Comparison of ENCODE assay signal across 29 cellular contexts in genomic region chr15:68667800-68668625, GRCh38.
DNase-seq lines count a peak whose midpoint lies in the region; ATAC-seq and TF ChIP-seq lines count a peak whose summit lies in the region.
"Had no signal": no experiment of that assay in that cellular context is flagged by ENCODE, and none has a peak within 500 bp of the region (broad histone marks: within the 10 kb centered on the region; RNA-seq: fewer than 3 reads in every experiment).

No MANE protein-coding gene starts in this region.

- H3K4me3 Mint-ChIP-seq in H9 (no peak overlapping the region), chondrocyte (ENCODE audit: unreplicated experiment) (no peak overlapping the region)
- H3K4me3 Mint-ChIP-seq: activated CD4-positive, alpha-beta T cell treated with anti-CD3 and anti-CD28 coated beads, Interleukin-2, amount 10 ng/mL, durations not matched to agents 24 days and 14 days; activated naive CD4-positive, alpha-beta T cell treated with anti-CD3 and anti-CD28 coated beads, Interleukin-2, amount 10 ng/mL, durations not matched to agents 7 days and 5 days; activated T-cell treated with anti-CD3 and anti-CD28 coated beads, Interleukin-2, amount 50 U/mL, for 72 hours; CD14-positive monocyte had no signal

- H3K9ac ChIP-seq in BLaER1 = no peak overlapping the region
- no peak overlapping the region for H3K9ac ChIP-seq in H9 (ENCODE audit: extremely low read depth, insufficient read length, low read length)
- H3K9ac ChIP-seq in neuronal stem cell (ENCODE audit: low read depth, low read length, poor library complexity) = no peak overlapping the region

- H3K79me1 ChIP-seq in H9 (ENCODE audit: insufficient read depth, low read depth, low read length, poor library complexity, severe bottlenecking) = no peaks in the 10 kb centered on the region
- no peaks in the 10 kb centered on the region for H3K79me1 ChIP-seq in neuronal stem cell (ENCODE audit: low read depth, low read length)

- H3K56ac ChIP-seq in H9 (ENCODE audit: insufficient read length, low read depth, low read length) = no peak overlapping the region

- H2AK5ac ChIP-seq in H9 (ENCODE audit: insufficient read length, low read length) (no peak overlapping the region), neuronal stem cell (ENCODE audit: low read depth, low read length) (no peak overlapping the region)

- H3K23ac ChIP-seq in H9 (ENCODE audit: insufficient read length, low read depth, low read length) (no peak overlapping the region), neuronal stem cell (ENCODE audit: low read depth, low read length, poor library complexity) (no peak overlapping the region)

- H4K20me1 ChIP-seq in BLaER1 = no peaks in the 10 kb centered on the region
- no peaks in the 10 kb centered on the region for H4K20me1 ChIP-seq in H9 (ENCODE audit: control insufficient read depth, insufficient read depth, insufficient read length)

- H3K9me3 Mint-ChIP-seq in H9 (peaks cover 5 to 13% of the 10 kb centered on the region in 2 experiments), chondrocyte (ENCODE audit: low read depth) (peaks cover 4% of the 10 kb centered on the region)
- H3K9me3 Mint-ChIP-seq: activated CD4-positive, alpha-beta T cell treated with anti-CD3 and anti-CD28 coated beads, Interleukin-2, amount 10 ng/mL, durations not matched to agents 24 days and 14 days; activated naive CD4-positive, alpha-beta T cell treated with anti-CD3 and anti-CD28 coated beads, Interleukin-2, amount 10 ng/mL, durations not matched to agents 7 days and 5 days; activated T-cell treated with anti-CD3 and anti-CD28 coated beads, Interleukin-2, amount 50 U/mL, for 72 hours had no signal

- H3K4me1 Mint-ChIP-seq in H9 (peaks cover 22 to 25% of the 10 kb centered on the region in 2 experiments), chondrocyte (ENCODE audit: low read depth) (peaks cover 10% of the 10 kb centered on the region)
- H3K4me1 Mint-ChIP-seq: activated CD4-positive, alpha-beta T cell treated with anti-CD3 and anti-CD28 coated beads, Interleukin-2, amount 10 ng/mL, durations not matched to agents 24 days and 14 days; activated naive CD4-positive, alpha-beta T cell treated with anti-CD3 and anti-CD28 coated beads, Interleukin-2, amount 10 ng/mL, durations not matched to agents 7 days and 5 days had no signal

- H2AFZ ChIP-seq in H9 (ENCODE audit: low read length) (no peak overlapping the region), neuronal stem cell (ENCODE audit: low read length) (no peak overlapping the region)
- H2AFZ ChIP-seq: hepatocyte had no signal

- H3K27me3 Mint-ChIP-seq in H9 (ENCODE audit: low read depth) (peaks cover 6% of the 10 kb centered on the region), chondrocyte (ENCODE audit: low read depth) (no peaks in the 10 kb centered on the region)

- H3K4me3 ChIP-seq in BLaER1 (no peak overlapping the region), neuronal stem cell (ENCODE audit: low read length in 2 of 2) (no peak overlapping the region)
- H3K4me3 ChIP-seq: cardiac muscle cell, esophagus muscularis mucosa, hepatocyte, MG63 had no signal

- H3K27me3 ChIP-seq in BLaER1 (no peaks in the 10 kb centered on the region), H9 (ENCODE audit: insufficient read depth, low read length) (no peaks in the 10 kb centered on the region), neuronal stem cell (ENCODE audit: control insufficient read depth in 3 of 3, insufficient read depth in 3 of 3, low read depth in 1 of 3, low read length in 3 of 3) (no peaks in the 10 kb centered on the region)
- H3K27me3 ChIP-seq: cardiac muscle cell, foreskin keratinocyte, hepatocyte, MG63 had no signal

- no peak overlapping the region for H2BK120ac ChIP-seq in H9 (ENCODE audit: low read depth, low read length, poor library complexity, severe bottlenecking)
- H2BK120ac ChIP-seq in neuronal stem cell (ENCODE audit: low read depth, low read length) = no peak overlapping the region

- no peaks in the 10 kb centered on the region for H3K79me2 ChIP-seq in H9 (ENCODE audit: insufficient read depth, low read length)
- H3K79me2 ChIP-seq: hepatocyte had no signal

- H2BK15ac ChIP-seq in H9 (ENCODE audit: low read depth, low read length) (no peak overlapping the region), neuronal stem cell (ENCODE audit: low read length) (no peak overlapping the region)

- H4K8ac ChIP-seq in H9 (replicated peaks; ENCODE audit: insufficient read length, low read depth, low read length) = no peak overlapping the region
- no peak overlapping the region for H4K8ac ChIP-seq in neuronal stem cell (ENCODE audit: low read depth, low read length)

- peak overlapping the region; percentile 77; the same call in 1 of the 2 replicates for H3K4me2 ChIP-seq in BLaER1
- H3K4me2 ChIP-seq in H9 (ENCODE audit: insufficient read depth, insufficient read length, low read length) = no peak overlapping the region
- no peak overlapping the region for H3K4me2 ChIP-seq in neuronal stem cell (ENCODE audit: insufficient read depth, low read length, poor library complexity, severe bottlenecking)
- H3K4me2 ChIP-seq: hepatocyte had no signal

- H3K9me3 ChIP-seq in BLaER1 = no peaks in the 10 kb centered on the region
- H3K9me3 ChIP-seq in H9 (ENCODE audit: control insufficient read depth, low read depth, low read length) = no peaks in the 10 kb centered on the region
- peaks cover 0 to 5% of the 10 kb centered on the region in 2 donors for H3K9me3 ChIP-seq in neuronal stem cell (replicated peaks in 1 of 2; ENCODE audit: control insufficient read depth in 2 of 2, insufficient read depth in 1 of 2, low read depth in 1 of 2, low read length in 2 of 2)
- H3K9me3 ChIP-seq: esophagus muscularis mucosa had no signal

- H3K27ac ChIP-seq in BLaER1 = peak overlapping the region; percentile 87
- no peak overlapping the region for H3K27ac ChIP-seq in H9 (ENCODE audit: insufficient read length, low read depth, low read length)
- no peak overlapping the region for H3K27ac ChIP-seq in neuronal stem cell (replicated peaks; ENCODE audit: low read length)
- H3K27ac ChIP-seq: cardiac muscle cell, esophagus muscularis mucosa, foreskin keratinocyte, hepatocyte, WERI-Rb-1 had no signal

- H3K14ac ChIP-seq in H9 (ENCODE audit: insufficient read depth, low read length) (no peak overlapping the region), neuronal stem cell (ENCODE audit: low read length) (no peak overlapping the region)

- H4K5ac ChIP-seq in H9 (ENCODE audit: insufficient read length, low read depth, low read length) = no peak overlapping the region

- H2BK12ac ChIP-seq in H9 (ENCODE audit: insufficient read length, low read depth, low read length) (no peak overlapping the region), neuronal stem cell (ENCODE audit: low read length) (peak overlapping the region; percentile 14)

- no CpG with 5 or more reads among the region's 18 CpGs for WGBS in H9 (ENCODE audit: extremely low coverage, insufficient read length, low lambda C conversion rate)
- WGBS in neuronal stem cell (ENCODE audit: extremely low coverage in 2 of 2, insufficient read length in 2 of 2, insufficient replicate concordance in 1 of 2), 2 donors = no CpG with 5 or more reads among the region's 18 CpGs

- H2BK20ac ChIP-seq in H9 (ENCODE audit: low read depth, low read length, poor library complexity, severe bottlenecking) = no peak overlapping the region

- H3T11ph ChIP-seq in H9 (ENCODE audit: low read length) = no peak overlapping the region

- TF ChIP-seq CTCF in H9 (conservative IDR thresholded peaks at IDR 0.05) (0 out of 3 replicates have a peak, but pooled peaks have one; percentile 12), chondrocyte (IDR thresholded peaks at IDR 0.05) (no peak)

- H2BK5ac ChIP-seq in H9 (ENCODE audit: insufficient read length, low read length) (no peak overlapping the region), neuronal stem cell (ENCODE audit: low read length) (no peak overlapping the region)

- H3K36me3 ChIP-seq in BLaER1 (no peaks in the 10 kb centered on the region; the same call in 1 of the 2 replicates), neuronal stem cell (replicated peaks in 1 of 2; ENCODE audit: control insufficient read depth in 2 of 2, insufficient read depth in 2 of 2, low read length in 2 of 2) (no peaks in the 10 kb centered on the region)
- H3K36me3 ChIP-seq: cardiac muscle cell, esophagus muscularis mucosa had no signal

- H3K36me3 Mint-ChIP-seq in H9 (ENCODE audit: insufficient read depth in 1 of 3, low read depth in 3 of 3) = peaks cover 4 to 19% (median 5%) of the 10 kb centered on the region in 3 experiments; a peak in 5 of 7 replicates
- H3K36me3 Mint-ChIP-seq in chondrocyte (ENCODE audit: low read depth) = peaks cover 21% of the 10 kb centered on the region
- H3K36me3 Mint-ChIP-seq: activated naive CD4-positive, alpha-beta T cell treated with anti-CD3 and anti-CD28 coated beads, Interleukin-2, amount 10 ng/mL, durations not matched to agents 7 days and 5 days; CD14-positive monocyte had no signal

- no peak for ATAC-seq in GM19455 (IDR thresholded peaks at IDR 0.05; ENCODE audit: unreplicated experiment)
- no peak for ATAC-seq in HG02678 (IDR thresholded peaks at IDR 0.05; ENCODE audit: unreplicated experiment)
- ATAC-seq: activated T-cell treated with anti-CD3 and anti-CD28 coated beads, Interleukin-2, amount 50 U/mL, for 72 hours; foreskin keratinocyte; HCT116; Panc1 had no signal

- H3K27ac Mint-ChIP-seq in H9 (no peak overlapping the region), chondrocyte (ENCODE audit: unreplicated experiment) (peak overlapping the region; percentile 76)
- H3K27ac Mint-ChIP-seq: activated CD4-positive, alpha-beta T cell treated with anti-CD3 and anti-CD28 coated beads, Interleukin-2, amount 10 ng/mL, durations not matched to agents 24 days and 14 days; CD14-positive monocyte had no signal

- H3K23me2 ChIP-seq in H9 (ENCODE audit: insufficient read length, low read depth, low read length, poor library complexity, severe bottlenecking) = no peaks in the 10 kb centered on the region

- H3K4ac ChIP-seq in H9 (ENCODE audit: low read depth, low read length) (no peak overlapping the region), neuronal stem cell (ENCODE audit: low read length) (no peak overlapping the region)

- DNase-seq in H9 (peak; percentile 5), chondrocyte (ENCODE audit: low spot score) (no peak), neuronal stem cell (ENCODE audit: low spot score) (no peak), islet precursor cell (no peak), DMS 273 treated with DMSO at 0.1 percent for 48 hours (lab: John Stamatoyannopoulos, UW) (no peak)
- DNase-seq: activated CD4-positive, alpha-beta T cell treated with anti-CD3 and anti-CD28 coated beads, Interleukin-2, amount 10 ng/mL, durations not matched to agents 24 days and 14 days; activated naive CD4-positive, alpha-beta T cell treated with anti-CD3 and anti-CD28 coated beads, Interleukin-2, amount 10 ng/mL, durations not matched to agents 7 days and 5 days; activated T-cell treated with anti-CD3 and anti-CD28 coated beads, Interleukin-2, amount 50 U/mL, for 72 hours; foreskin keratinocyte; KBM-7; mesenchymal stem cell; MG63; NCI-H1436; NCI-H2171; NCI-H524; SHP77 treated with DMSO at 0.1 percent for 48 hours; small intestine; SW 1271; T-helper 9 cell; WERI-Rb-1 had no signal

- H4K91ac ChIP-seq in H9 (ENCODE audit: insufficient read length, low read depth, low read length) (no peak overlapping the region), neuronal stem cell (ENCODE audit: low read depth, low read length, poor library complexity) (no peak overlapping the region)

- H3K18ac ChIP-seq in H9 (ENCODE audit: insufficient read length, low read depth, low read length) (no peak overlapping the region), neuronal stem cell (ENCODE audit: low read length) (no peak overlapping the region)

- H3K4me1 ChIP-seq in BLaER1 (peaks cover 54% of the 10 kb centered on the region), H9 (ENCODE audit: insufficient read depth, low read length) (peaks cover 7% of the 10 kb centered on the region; the same call in 1 of the 2 replicates), neuronal stem cell (ENCODE audit: control insufficient read depth in 2 of 2, insufficient read depth in 1 of 2, low read depth in 1 of 2, low read length in 2 of 2) (peaks cover 7 to 12% of the 10 kb centered on the region in 2 donors)
- H3K4me1 ChIP-seq: esophagus muscularis mucosa, foreskin keratinocyte had no signal
